Comparison of ENCODE assay signal across 10 cellular contexts in genomic region chr2:112836695-112837117, GRCh38. TPM values are rescaled to one million over a fixed set of nuclear protein-coding genes. Genes with fewer than 3 reads are reported as not detected.
DNase-seq lines count a peak whose midpoint lies in the region; ATAC-seq and TF ChIP-seq lines count a peak whose summit lies in the region.
"Had no signal": no experiment of that assay in that cellular context is flagged by ENCODE, and none has a peak within 500 bp of the region (broad histone marks: within the 10 kb centered on the region; RNA-seq: fewer than 3 reads in every experiment).

Gene IL1B (minus strand): TSS chr2:112836779. CDS start chr2:112836229, 550 bp downstream.

- no peak for TF ChIP-seq CTCF in choroid plexus epithelial cell (conservative IDR thresholded peaks at IDR 0.05; ENCODE audit: low read depth, low read length)

- CTCF ChIA-PET in naive thymus-derived CD4-positive, alpha-beta T cell (lab: Charles Lee): no interaction called here

- intact Hi-C loops in naive thymus-derived CD4-positive, alpha-beta T cell (cut with micrococcal nuclease): no loop called here

- no peaks in the 10 kb centered on the region for H3K9me3 ChIP-seq in naive thymus-derived CD4-positive, alpha-beta T cell (ENCODE audit: control insufficient read depth in 2 of 3, low read length in 3 of 3)

- POLR2A ChIA-PET in naive thymus-derived CD4-positive, alpha-beta T cell (lab: Charles Lee): no interaction called here

- DNase-seq in CD1c-positive myeloid dendritic cell (ENCODE audit: extremely low spot score): peak; percentile 93
- DNase-seq in NCI-H226: peak; percentile 90
- peak; percentile 85 for DNase-seq in choroid plexus epithelial cell (ENCODE audit: low read depth)
- no peak for DNase-seq in naive thymus-derived CD4-positive, alpha-beta T cell
- no peak for DNase-seq in DMS 273 treated with DMSO at 0.1 percent for 48 hours (lab: John Stamatoyannopoulos, UW)
- DNase-seq in T-helper 2 cell: no peak
- DNase-seq in NCI-H748 (lab: John Stamatoyannopoulos, UW; ENCODE audit: unreplicated experiment): no peak
- DNase-seq: activated CD8-positive, alpha-beta memory T cell treated with anti-CD3 and anti-CD28 coated beads, Interleukin-2, amount 50 U/mL, for 4 hours had no signal

- no peaks in the 10 kb centered on the region for H3K36me3 ChIP-seq in naive thymus-derived CD4-positive, alpha-beta T cell (ENCODE audit: control insufficient read depth in 2 of 3, insufficient read depth in 3 of 3, low read length in 3 of 3)

- H3K27me3 Mint-ChIP-seq in naive thymus-derived CD4-positive, alpha-beta T cell: peaks cover 12 to 53% (median 23%) of the 10 kb centered on the region in 5 donors

- H3K4me1 Mint-ChIP-seq in naive thymus-derived CD4-positive, alpha-beta T cell: peaks cover 0 to 12% (median 0%) of the 10 kb centered on the region in 7 donors

- ATAC-seq in naive thymus-derived CD4-positive, alpha-beta T cell: peak; percentile 45
- no peak for ATAC-seq in HG03108 (IDR thresholded peaks at IDR 0.05; ENCODE audit: unreplicated experiment)

- H3K27ac ChIP-seq in naive thymus-derived CD4-positive, alpha-beta T cell (ENCODE audit: low read depth, low read length): no peak within 1 kb of the TSS

- no peaks in the 10 kb centered on the region for H3K27me3 ChIP-seq in naive thymus-derived CD4-positive, alpha-beta T cell (ENCODE audit: control insufficient read depth in 2 of 2, insufficient read depth in 2 of 2, low read length in 2 of 2)

- H3K27ac Mint-ChIP-seq in naive thymus-derived CD4-positive, alpha-beta T cell: peak within 1 kb of the TSS in 1 of 9 donors; percentile 36

- no peaks in the 10 kb centered on the region for H3K4me1 ChIP-seq in naive thymus-derived CD4-positive, alpha-beta T cell (ENCODE audit: control insufficient read depth in 2 of 2, insufficient read depth in 2 of 2, low read length in 2 of 2)

- peak within 1 kb of the TSS; percentile 26 for H3K4me3 ChIP-seq in choroid plexus epithelial cell (ENCODE audit: low read depth, low read length)
- no peak within 1 kb of the TSS for H3K4me3 ChIP-seq in naive thymus-derived CD4-positive, alpha-beta T cell (ENCODE audit: low read length)

- H3K36me3 Mint-ChIP-seq in naive thymus-derived CD4-positive, alpha-beta T cell: peaks cover 0 to 2% (median 0%) of the 10 kb centered on the region in 5 donors

- H3K4me3 Mint-ChIP-seq in naive thymus-derived CD4-positive, alpha-beta T cell: no peak within 1 kb of the TSS

- H3K9me3 Mint-ChIP-seq in naive thymus-derived CD4-positive, alpha-beta T cell: no peaks in the 10 kb centered on the region

RNA-seq across cellular contexts. Expression of gene IL1B, which starts in this region (rescaled TPM):
- total RNA-seq in naive thymus-derived CD4-positive, alpha-beta T cell: 100 to 1,000 TPM in 2 of 5 experiments, 1 to 10 TPM in 1, under 1 TPM in 2; 0.17 to 615 (median 1.1) TPM
- not detected for polyA plus RNA-seq in naive thymus-derived CD4-positive, alpha-beta T cell
- total RNA-seq: OCI-LY7 had no signal

Comparison
In these comparisons a context has a peak if more than half of its experiments do, and no peak if none do; other contexts are left out.
1. DNase-seq: peak in CD1c-positive myeloid dendritic cell (single experiment), NCI-H226 (single experiment) and choroid plexus epithelial cell (single experiment); none in naive thymus-derived CD4-positive, alpha-beta T cell (0 of 9), DMS 273 treated with DMSO at 0.1 percent for 48 hours (single experiment), T-helper 2 cell (0 of 5) and NCI-H748 (single experiment).